ENCODE assay signal across 16 cellular contexts in the genomic region with DNA sequence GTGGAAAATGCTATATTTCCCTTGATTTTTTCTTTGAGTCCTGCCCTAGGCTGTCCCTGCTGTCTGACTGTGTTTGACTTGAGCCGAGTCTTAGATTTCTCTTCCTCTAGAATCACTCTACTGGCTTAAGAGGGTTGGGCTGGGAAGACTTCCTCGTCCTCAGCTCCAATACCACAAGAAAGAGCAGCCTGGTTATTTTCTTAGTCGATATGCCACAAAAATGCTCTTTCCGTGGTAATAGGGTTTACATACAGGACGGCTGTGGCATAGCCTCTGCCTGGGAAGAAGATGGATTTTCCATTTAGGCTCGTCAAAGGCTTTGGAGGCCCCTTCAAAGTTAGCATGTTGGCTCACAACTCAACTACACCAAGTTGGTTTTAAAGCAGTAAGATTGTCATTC.
"Had no signal": no experiment of that assay in that cellular context is flagged by ENCODE, and none has a peak within 500 bp of the region (broad histone marks: within the 10 kb centered on the region; RNA-seq: fewer than 3 reads in every experiment).

No MANE protein-coding gene starts in this region.

- H3K9me3 ChIP-seq: esophagus squamous epithelium, sigmoid colon, thyroid gland, uterus had no signal

- H3K4me3 ChIP-seq: esophagus squamous epithelium, sigmoid colon, thyroid gland, uterus had no signal

- H3K4me1 Mint-ChIP-seq: activated B cell treated with CpG ODN at 0.5 μM for 24 hours; immature natural killer cell; stimulated activated memory B cell treated with anti-CD40 and anti-IgM and Interleukin-4, amounts not matched to agents 10 μg/mL and 1 μg/mL and 100 μg/mL, for 72 hours; T-helper 17 cell had no signal

- H3K27ac Mint-ChIP-seq: activated B cell treated with CpG ODN at 0.5 μM for 24 hours; activated CD8-positive, alpha-beta T cell treated with anti-CD3 and anti-CD28 coated beads for 36 hours; immature natural killer cell; stimulated activated memory B cell treated with anti-CD40 and anti-IgM and Interleukin-4, amounts not matched to agents 10 μg/mL and 1 μg/mL and 100 μg/mL, for 72 hours; T-helper 17 cell had no signal

- H3K4me3 Mint-ChIP-seq: activated B cell treated with CpG ODN at 0.5 μM for 24 hours; activated CD8-positive, alpha-beta T cell treated with anti-CD3 and anti-CD28 coated beads for 36 hours; immature natural killer cell; stimulated activated memory B cell treated with anti-CD40 and anti-IgM and Interleukin-4, amounts not matched to agents 10 μg/mL and 1 μg/mL and 100 μg/mL, for 72 hours; T-helper 17 cell had no signal

- H3K27me3 Mint-ChIP-seq: activated B cell treated with CpG ODN at 0.5 μM for 24 hours; activated CD8-positive, alpha-beta T cell treated with anti-CD3 and anti-CD28 coated beads for 36 hours; stimulated activated memory B cell treated with anti-CD40 and anti-IgM and Interleukin-4, amounts not matched to agents 10 μg/mL and 1 μg/mL and 100 μg/mL, for 72 hours; T-helper 17 cell had no signal

- DNase-seq: activated B cell treated with CpG ODN at 0.5 μM for 24 hours; activated CD4-positive, alpha-beta T cell treated with anti-CD3 and anti-CD28 coated beads for 48 hours; activated CD8-positive, alpha-beta T cell treated with anti-CD3 and anti-CD28 coated beads for 36 hours; activated gamma-delta T cell; activated T-cell treated with anti-CD3 and anti-CD28 coated beads, Interleukin-2, amount 50 U/mL, for 48 hours; esophagus squamous epithelium; head of caudate nucleus; immature natural killer cell; sigmoid colon; stimulated activated CD4-positive, alpha-beta T cell treated with anti-CD3 and anti-CD28 coated beads, Interleukin-2, amount 100 ng/mL, for 48 hours; T-helper 17 cell; uterus had no signal

- H3K4me1 ChIP-seq: esophagus squamous epithelium, foreskin keratinocyte, sigmoid colon, thyroid gland, uterus had no signal

- H3K36me3 Mint-ChIP-seq: stimulated activated memory B cell treated with anti-CD40 and anti-IgM and Interleukin-4, amounts not matched to agents 10 μg/mL and 1 μg/mL and 100 μg/mL, for 72 hours had no signal

- H3K36me3 ChIP-seq: esophagus squamous epithelium, sigmoid colon, thyroid gland, uterus had no signal

- H3K9me3 Mint-ChIP-seq: activated B cell treated with CpG ODN at 0.5 μM for 24 hours; activated CD8-positive, alpha-beta T cell treated with anti-CD3 and anti-CD28 coated beads for 36 hours; activated naive CD4-positive, alpha-beta T cell treated with anti-CD3 and anti-CD28 coated beads, Interleukin-2, amount 50 U/mL, for 72 hours had no signal

- H3K27me3 ChIP-seq: esophagus squamous epithelium, foreskin keratinocyte, sigmoid colon, thyroid gland, uterus had no signal

- H3K27ac ChIP-seq: esophagus squamous epithelium, foreskin keratinocyte, sigmoid colon, thyroid gland, uterus had no signal
